Comparison of ENCODE assay signal across 1 cellular context in genomic region chr16:27341549-27341948, GRCh38.
TF ChIP-seq lines count a peak whose summit lies in the region.

No MANE protein-coding gene starts in this region.

TF ChIP-seq in GM12878, 131 proteins besides CTCF, POLR2A, EP300 and RAD21:
- TF ChIP-seq CBX5 (IDR thresholded peaks at IDR 0.05; ENCODE audit: low read depth) (no peak), SPI1 (IDR thresholded peaks at IDR 0.05; ENCODE audit: borderline replicate concordance, insufficient read depth, low read depth, low read length) (peak; percentile 27; the same call in 1 of the 2 replicates), RB1 (IDR thresholded peaks at IDR 0.05; ENCODE audit: borderline replicate concordance) (no peak), PKNOX1 (IDR thresholded peaks at IDR 0.05) (no peak), HCFC1 (IDR thresholded peaks at IDR 0.05; ENCODE audit: low read length) (no peak), KLF5 (IDR thresholded peaks at IDR 0.05; ENCODE audit: partially characterized antibody) (no peak), NBN (IDR thresholded peaks at IDR 0.05) (no peak), EED (IDR thresholded peaks at IDR 0.05; ENCODE audit: low read depth) (no peak)
